16 cellular contexts compared by ENCODE assay signal in genomic region chr11:1513326-1514296, GRCh38. TPM values are rescaled to one million over a fixed set of nuclear protein-coding genes. Genes with fewer than 3 reads are reported as not detected.
DNase-seq lines count a peak whose midpoint lies in the region; ATAC-seq and TF ChIP-seq lines count a peak whose summit lies in the region.
"Had no signal": no experiment of that assay in that cellular context is flagged by ENCODE, and none has a peak within 500 bp of the region (broad histone marks: within the 10 kb centered on the region; RNA-seq: fewer than 3 reads in every experiment).

No MANE protein-coding gene starts in this region.

- no peaks in the 10 kb centered on the region for H3K9me3 ChIP-seq in aorta (ENCODE audit: control insufficient read depth, low read length)
- H3K9me3 ChIP-seq in upper lobe of left lung: no peaks in the 10 kb centered on the region
- H3K9me3 ChIP-seq: Caco-2, esophagus muscularis mucosa had no signal

- H3K4me1 ChIP-seq in aorta (ENCODE audit: control insufficient read depth in 1 of 2, insufficient read depth in 2 of 2, low read length in 2 of 2) (no peaks in the 10 kb centered on the region), upper lobe of left lung (peaks cover 37 to 71% (median 55%) of the 10 kb centered on the region in 4 donors)
- H3K4me1 ChIP-seq: Caco-2 had no signal

- H3K4me3 Mint-ChIP-seq in natural killer cell: no peak overlapping the region
- no peak overlapping the region for H3K4me3 Mint-ChIP-seq in natural killer cell treated with Interleukin-12 subunit alpha and Interleukin-12 subunit beta and Interleukin-15 and Interleukin-18, amount 100 ng/mL, for 72 hours
- peak overlapping the region; percentile 12 for H3K4me3 Mint-ChIP-seq in central memory CD8-positive, alpha-beta T cell

- no peak for ATAC-seq in natural killer cell
- no peak for ATAC-seq in natural killer cell treated with Interleukin-12 subunit alpha and Interleukin-12 subunit beta and Interleukin-15 and Interleukin-18, amount 100 ng/mL, for 72 hours
- no peak for ATAC-seq in central memory CD8-positive, alpha-beta T cell (replicated peaks; ENCODE audit: extremely low read depth, poor library complexity, severe bottlenecking)
- ATAC-seq in aorta (ENCODE audit: low FRiP score): no peak
- no peak for ATAC-seq in upper lobe of left lung (ENCODE audit: low FRiP score in 2 of 2)

- peaks cover 61 to 82% of the 10 kb centered on the region in 2 donors for H3K4me1 Mint-ChIP-seq in natural killer cell
- H3K4me1 Mint-ChIP-seq in natural killer cell treated with Interleukin-12 subunit alpha and Interleukin-12 subunit beta and Interleukin-15 and Interleukin-18, amount 100 ng/mL, for 72 hours (ENCODE audit: low read depth in 2 of 2): peaks cover 43 to 56% of the 10 kb centered on the region in 2 donors
- H3K4me1 Mint-ChIP-seq in central memory CD8-positive, alpha-beta T cell: peaks cover 69% of the 10 kb centered on the region

- H3K36me3 ChIP-seq in aorta (ENCODE audit: control insufficient read depth in 1 of 2, insufficient read depth in 2 of 2, low read length in 1 of 2): no peaks in the 10 kb centered on the region
- H3K36me3 ChIP-seq in upper lobe of left lung: no peaks in the 10 kb centered on the region
- H3K36me3 ChIP-seq: esophagus muscularis mucosa had no signal

- H3K27me3 Mint-ChIP-seq in natural killer cell (ENCODE audit: low read depth in 2 of 2): no peaks in the 10 kb centered on the region
- no peaks in the 10 kb centered on the region for H3K27me3 Mint-ChIP-seq in natural killer cell treated with Interleukin-12 subunit alpha and Interleukin-12 subunit beta and Interleukin-15 and Interleukin-18, amount 100 ng/mL, for 72 hours
- H3K27me3 Mint-ChIP-seq in central memory CD8-positive, alpha-beta T cell: no peaks in the 10 kb centered on the region

- 83 to 86% methylated on average over 23 of the region's 23 CpGs for WGBS in aorta, 2 donors
- 70 to 80% methylated on average over 16 to 23 of the region's 23 CpGs for WGBS in upper lobe of left lung, 2 donors

- no peak for DNase-seq in natural killer cell
- DNase-seq in natural killer cell treated with Interleukin-12 subunit alpha and Interleukin-12 subunit beta and Interleukin-15 and Interleukin-18, amount 100 ng/mL, for 72 hours (ENCODE audit: low spot score): no peak
- no peak for DNase-seq in central memory CD8-positive, alpha-beta T cell (ENCODE audit: low spot score in 2 of 2)
- DNase-seq in lung microvascular endothelial cell (ENCODE audit: low read depth in 2 of 2): peak; percentile 23 to 89
- peak; percentile 38 to 58 for DNase-seq in aorta
- no peak for DNase-seq in hypothalamus (lab: John Stamatoyannopoulos, UW)
- DNase-seq in upper lobe of left lung: no peak
- DNase-seq in A172 (ENCODE audit: low spot score): no peak
- DNase-seq: activated CD8-positive, alpha-beta memory T cell treated with anti-CD3 and anti-CD28 coated beads, Interleukin-2, amount 50 U/mL, for 4 hours; activated naive CD4-positive, alpha-beta T cell; Caco-2; NCI-H2227 treated with DMSO at 0.1 percent for 48 hours; NK-92 treated with Interleukin-12 subunit alpha and Interleukin-12 subunit beta, amount 100 ng/mL, for 24 hours; stimulated activated CD4-positive, alpha-beta T cell treated with anti-CD3 and anti-CD28 coated beads, Interleukin-1b, Interleukin-23, amount 100 ng/mL, for 48 hours had no signal

- H3K27ac ChIP-seq in aorta (ENCODE audit: low read depth in 1 of 2, low read length in 2 of 2) (no peak overlapping the region), upper lobe of left lung (no peak overlapping the region)

- no peaks in the 10 kb centered on the region for H3K36me3 Mint-ChIP-seq in natural killer cell
- no peaks in the 10 kb centered on the region for H3K36me3 Mint-ChIP-seq in natural killer cell treated with Interleukin-12 subunit alpha and Interleukin-12 subunit beta and Interleukin-15 and Interleukin-18, amount 100 ng/mL, for 72 hours
- peaks cover 7% of the 10 kb centered on the region for H3K36me3 Mint-ChIP-seq in central memory CD8-positive, alpha-beta T cell (ENCODE audit: insufficient read depth)

- TF ChIP-seq CTCF in natural killer cell (IDR thresholded peaks at IDR 0.05): no peak
- TF ChIP-seq CTCF in upper lobe of left lung (IDR thresholded peaks at IDR 0.05): no peak

- no peaks in the 10 kb centered on the region for H3K27me3 ChIP-seq in aorta (ENCODE audit: control insufficient read depth in 1 of 2, insufficient read depth in 2 of 2, low read length in 1 of 2)
- H3K27me3 ChIP-seq in upper lobe of left lung: no peaks in the 10 kb centered on the region
- H3K27me3 ChIP-seq: dorsolateral prefrontal cortex, esophagus muscularis mucosa had no signal

- peak overlapping the region; percentile 72 to 73 for H3K27ac Mint-ChIP-seq in natural killer cell
- H3K27ac Mint-ChIP-seq in natural killer cell treated with Interleukin-12 subunit alpha and Interleukin-12 subunit beta and Interleukin-15 and Interleukin-18, amount 100 ng/mL, for 72 hours: peak overlapping the region in 1 of 2 donors; percentile 79
- H3K27ac Mint-ChIP-seq in central memory CD8-positive, alpha-beta T cell (ENCODE audit: low read depth): peak overlapping the region; percentile 87

- no peak for TF ChIP-seq POLR2A in upper lobe of left lung (IDR thresholded peaks at IDR 0.05)

- no peak for TF ChIP-seq EP300 in upper lobe of left lung (IDR thresholded peaks at IDR 0.05)

- H3K9me3 Mint-ChIP-seq in natural killer cell: no peaks in the 10 kb centered on the region
- H3K9me3 Mint-ChIP-seq in natural killer cell treated with Interleukin-12 subunit alpha and Interleukin-12 subunit beta and Interleukin-15 and Interleukin-18, amount 100 ng/mL, for 72 hours: peaks cover 4% of the 10 kb centered on the region
- H3K9me3 Mint-ChIP-seq in central memory CD8-positive, alpha-beta T cell: no peaks in the 10 kb centered on the region

- H3K4me3 ChIP-seq in aorta (ENCODE audit: low read length in 2 of 2): no peak overlapping the region
- H3K4me3 ChIP-seq in upper lobe of left lung: no peak overlapping the region

- intact Hi-C loops in natural killer cell (cut with micrococcal nuclease): no loop called here
- intact Hi-C loops in aorta (cut with DNase I): loop anchor here (5.0 to 10.0 kb wide), 3 partner anchors 129 to 179 kb away; partner anchors contain the start of gene BRSK2 (in 1 of the 2)

RNA-seq across cellular contexts. Expression of gene MOB2, which starts 27.0 kb away (rescaled TPM):
- 10 to 100 TPM; 61.9 to 79.6 (median 78.5) TPM for total RNA-seq in natural killer cell
- 10 to 100 TPM; 40.0 to 42.7 TPM for total RNA-seq in natural killer cell treated with Interleukin-12 subunit alpha and Interleukin-12 subunit beta and Interleukin-15 and Interleukin-18, amount 100 ng/mL, for 72 hours
- total RNA-seq in lung microvascular endothelial cell: 36.4 and 46.0 TPM in 2 replicates
- 10 to 100 TPM; 51.3 to 65.8 TPM for total RNA-seq in aorta
- polyA plus RNA-seq in aorta: 100 to 1,000 TPM in 1 of 2 donors, 10 to 100 TPM in 1; 32.4 to 104 TPM
- 10 to 100 TPM; 34.7 to 72.3 (median 49.5) TPM for total RNA-seq in upper lobe of left lung
- 22.4 and 25.8 TPM in 2 replicates for total RNA-seq in A172 (2014; rRNA removed; shearing (Covaris generic))

RNA-seq across cellular contexts. Expression of gene DUSP8, which starts 58.5 kb away (rescaled TPM):
- total RNA-seq in natural killer cell (10 to 100 TPM; 24.1 to 47.3 (median 38.4) TPM), lung microvascular endothelial cell (0.22 and 0.40 TPM in 2 replicates), aorta (10 to 100 TPM in 1 of 2 donors, 1 to 10 TPM in 1; 9.4 to 39.3 TPM), upper lobe of left lung (10 to 100 TPM in 5 of 6 donors, 1 to 10 TPM in 1; 5.2 to 19.3 (median 13.5) TPM)
- 1 to 10 TPM; 4.2 to 5.4 TPM for total RNA-seq in natural killer cell treated with Interleukin-12 subunit alpha and Interleukin-12 subunit beta and Interleukin-15 and Interleukin-18, amount 100 ng/mL, for 72 hours
- 1 to 10 TPM; 2.3 to 6.5 TPM for polyA plus RNA-seq in aorta
- 2.9 and 5.1 TPM in 2 replicates for total RNA-seq in A172 (2014; rRNA removed; shearing (Covaris generic))

Comparison
In these comparisons a context has a peak if more than half of its experiments do, and no peak if none do; other contexts are left out.
1. DNase-seq: peak in lung microvascular endothelial cell (2 of 2) and aorta (2 of 2); none in natural killer cell (single experiment), natural killer cell treated with Interleukin-12 subunit alpha and Interleukin-12 subunit beta and Interleukin-15 and Interleukin-18, amount 100 ng/mL, for 72 hours (single experiment), central memory CD8-positive, alpha-beta T cell (0 of 2), hypothalamus (0 of 51), upper lobe of left lung (0 of 2) and A172 (single experiment).